In the genomic region with DNA sequence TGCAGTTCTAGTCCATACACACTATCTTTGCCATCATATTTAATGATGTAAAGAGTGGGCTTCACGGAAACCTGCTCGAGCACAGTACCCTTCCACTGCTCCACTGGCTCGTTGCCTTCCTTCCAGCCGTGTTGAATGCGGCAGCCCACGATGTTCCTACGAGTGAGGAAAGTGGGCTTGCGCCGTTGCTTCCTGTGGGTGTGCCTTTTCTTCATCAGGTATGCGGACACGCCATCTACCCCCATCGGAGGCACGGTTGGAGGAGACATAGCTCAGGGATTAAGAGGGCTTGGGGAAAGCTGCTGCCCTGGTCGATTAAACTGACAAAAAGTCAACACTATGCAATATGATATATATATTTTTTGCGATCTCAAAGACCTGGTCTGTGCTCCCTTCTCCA, we compare ENCODE assay signal across 8 cellular contexts. TPM values are rescaled to one million over a fixed set of nuclear protein-coding genes. Genes with fewer than 3 reads are reported as not detected.
A peak's percentile ranks its signal among the peaks of the same experiment; 100 is the strongest.
DNase-seq lines count a peak whose midpoint lies in the region; ATAC-seq and TF ChIP-seq lines count a peak whose summit lies in the region.

No MANE protein-coding gene starts in this region.

- no peaks in the 10 kb centered on the region for H3F3A ChIP-seq in Loucy (ENCODE audit: low read depth)

- no peak for TF ChIP-seq CTCF in Loucy (conservative IDR thresholded peaks at IDR 0.05; ENCODE audit: low read length)
- TF ChIP-seq CTCF in epithelial cell of proximal tubule (conservative IDR thresholded peaks at IDR 0.05; ENCODE audit: low read depth, low read length), result no peak

- peaks cover 47% of the 10 kb centered on the region for H3K4me1 ChIP-seq in Loucy (ENCODE audit: insufficient read depth, low read length, poor library complexity, severe bottlenecking)

- no peaks in the 10 kb centered on the region for H3K36me3 Mint-ChIP-seq in naive thymus-derived CD8-positive, alpha-beta T cell

- peak; percentile 32 for DNase-seq in NCI-H2029 (lab: John Stamatoyannopoulos, UW)
- DNase-seq in NCI-H2029 treated with DMSO at 0.1 percent for 48 hours (lab: John Stamatoyannopoulos, UW), result no peak
- DNase-seq in H4 (ENCODE audit: low spot score), result peak; percentile 11
- no peak for DNase-seq in epithelial cell of proximal tubule (ENCODE audit: low read depth)
- peak in 3 of 10 donors; percentile 14 to 18 (median 16) for DNase-seq in naive thymus-derived CD8-positive, alpha-beta T cell
- DNase-seq in kidney glomerular epithelial cell (lab: John Stamatoyannopoulos, UW), result no peak

- H3K4me3 Mint-ChIP-seq in naive thymus-derived CD8-positive, alpha-beta T cell, result peak overlapping the region; percentile 84 to 96 (median 93)

- no peaks in the 10 kb centered on the region for H3K9me3 ChIP-seq in Loucy (ENCODE audit: insufficient read depth, low read depth, low read length)

- H3K9me3 Mint-ChIP-seq in naive thymus-derived CD8-positive, alpha-beta T cell, result no peaks in the 10 kb centered on the region

- peak overlapping the region; percentile 90 for H3K4me2 ChIP-seq in Loucy (ENCODE audit: low read depth, low read length, poor library complexity, severe bottlenecking)

- no peaks in the 10 kb centered on the region for H3K36me3 ChIP-seq in Loucy (ENCODE audit: insufficient read depth, low read length)

- peaks cover 39% of the 10 kb centered on the region for H3K79me2 ChIP-seq in Loucy (ENCODE audit: insufficient read depth, low read length)

- H3K9ac ChIP-seq in Loucy (ENCODE audit: low read depth, low read length, poor library complexity, severe bottlenecking), result peak overlapping the region; percentile 93

- POLR2A ChIA-PET in naive thymus-derived CD8-positive, alpha-beta T cell (lab: Charles Lee), result interaction anchor here (1.1 kb wide), 1 partner anchor 404 kb away, joined by 4 read pairs; a partner anchor contains a TSS

- H2AFZ ChIP-seq in Loucy (ENCODE audit: low read length), result peak overlapping the region; percentile 55

- H3K9me2 ChIP-seq in Loucy (replicated peaks; ENCODE audit: low read depth, low read length), result no peaks in the 10 kb centered on the region

- peak; percentile 11 to 41 for ATAC-seq in activated CD4-positive, CD25-positive, alpha-beta regulatory T cell treated with anti-CD3 and anti-CD28 coated beads, Interleukin-2, amount 50 U/mL, for 24 hours
- ATAC-seq in naive thymus-derived CD8-positive, alpha-beta T cell, result peak; percentile 39 to 49

- H4K20me1 ChIP-seq in Loucy (ENCODE audit: insufficient read depth, low read length, poor library complexity, severe bottlenecking), result peaks cover 14% of the 10 kb centered on the region

- H3K27me3 ChIP-seq in Loucy (ENCODE audit: insufficient read depth, low read length, poor library complexity, severe bottlenecking), result no peaks in the 10 kb centered on the region

- no peaks in the 10 kb centered on the region for H3K27me3 Mint-ChIP-seq in naive thymus-derived CD8-positive, alpha-beta T cell

- peak overlapping the region; percentile 40 to 93 (median 84) for H3K27ac Mint-ChIP-seq in naive thymus-derived CD8-positive, alpha-beta T cell

- H3K4me1 Mint-ChIP-seq in naive thymus-derived CD8-positive, alpha-beta T cell, result peaks cover 16 to 28% (median 21%) of the 10 kb centered on the region in 4 donors

- H3K4me3 ChIP-seq in Loucy (ENCODE audit: low read length, poor library complexity, severe bottlenecking), result peak overlapping the region; percentile 83
- H3K4me3 ChIP-seq in epithelial cell of proximal tubule (ENCODE audit: low read depth, low read length), result peak overlapping the region; percentile 61

RNA-seq across cellular contexts. Expression of a gene that starts 0.6 kb away (rescaled TPM):
- 7.1 and 13.8 TPM in 2 replicates for total RNA-seq in H4 (2014; rRNA removed; shearing (Covaris generic))
- 5.8 and 6.0 TPM in 2 replicates for total RNA-seq in epithelial cell of proximal tubule
- total RNA-seq in naive thymus-derived CD8-positive, alpha-beta T cell, result 1 to 10 TPM; 2.9 TPM
- polyA plus RNA-seq in naive thymus-derived CD8-positive, alpha-beta T cell, result under 1 TPM; 0.54 to 0.79 (median 0.79) TPM

Comparison
In these comparisons a context has a peak if more than half of its experiments do, and no peak if none do; other contexts are left out.
1. DNase-seq: peak in NCI-H2029 (single experiment) and H4 (single experiment); none in NCI-H2029 treated with DMSO at 0.1 percent for 48 hours (single experiment), epithelial cell of proximal tubule (single experiment) and kidney glomerular epithelial cell (single experiment).